1 cellular context compared by ENCODE assay signal in genomic region chr19:3959766-3960131, GRCh38.
TF ChIP-seq lines count a peak whose summit lies in the region.

No MANE protein-coding gene starts in this region.

TF ChIP-seq in HepG2, 621 proteins besides CTCF, POLR2A, EP300 and RAD21:
- TF ChIP-seq HOXA7 (CRISPR knock-in tag; IDR thresholded peaks at IDR 0.05) (no peak), RBFOX2 (IDR thresholded peaks at IDR 0.05; ENCODE audit: low read depth, low read length) (0 out of 2 replicates have a peak, but pooled peaks have one; percentile 10), HES4 (CRISPR knock-in tag; IDR thresholded peaks at IDR 0.05; ENCODE audit: borderline replicate concordance) (no peak), ZNF343 (CRISPR knock-in tag; IDR thresholded peaks at IDR 0.05) (no peak)
TF ChIP-seq in HepG2: peak in this region for 1.
